Comparison of ENCODE assay signal across 24 cellular contexts in genomic region chr1:21572735-21573277, GRCh38.
DNase-seq lines count a peak whose midpoint lies in the region; ATAC-seq, FAIRE-seq and TF ChIP-seq lines count a peak whose summit lies in the region.
"Had no signal": no experiment of that assay in that cellular context is flagged by ENCODE, and none has a peak within 500 bp of the region (broad histone marks: within the 10 kb centered on the region; RNA-seq: fewer than 3 reads in every experiment).

No MANE protein-coding gene starts in this region.

- H2AK5ac ChIP-seq in neuronal stem cell (ENCODE audit: low read depth, low read length): peak overlapping the region; percentile 33

- TF ChIP-seq POLR2A in HepG2 (IDR thresholded peaks at IDR 0.05; ENCODE audit: insufficient read depth in 1 of 2, low read depth in 2 of 2, low read length in 2 of 2) (no peak), right lobe of liver (IDR thresholded peaks at IDR 0.05) (no peak)

- H3K4me3 ChIP-seq in HepG2 (replicated peaks in 1 of 3; ENCODE audit: insufficient read depth in 1 of 3, low read depth in 2 of 3, low read length in 3 of 3): no peak overlapping the region
- no peak overlapping the region for H3K4me3 ChIP-seq in right lobe of liver
- H3K4me3 ChIP-seq in neuronal stem cell (ENCODE audit: low read length in 2 of 2): no peak overlapping the region
- no peak overlapping the region for H3K4me3 ChIP-seq in CD8-positive, alpha-beta T cell (ENCODE audit: low read depth, low read length)
- H3K4me3 ChIP-seq in Caco-2 (ENCODE audit: low read depth, low read length): no peak overlapping the region
- H3K4me3 ChIP-seq: A549; BLaER1 treated with 17β-estradiol and CSF1 and Interleukin-3, amounts not matched to agents 10 nM and 100 nM; GM12878 had no signal

- H3K23ac ChIP-seq in neuronal stem cell (ENCODE audit: low read depth, low read length, poor library complexity): peak overlapping the region; percentile 75

- H3K9me3 Mint-ChIP-seq in chondrocyte (ENCODE audit: low read depth): peaks cover 4% of the 10 kb centered on the region
- H3K9me3 Mint-ChIP-seq in CD8-positive, alpha-beta T cell: no peaks in the 10 kb centered on the region
- H3K9me3 Mint-ChIP-seq in Caco-2 (ENCODE audit: unreplicated experiment): no peaks in the 10 kb centered on the region
- H3K9me3 Mint-ChIP-seq: CD4-positive, alpha-beta T cell; CD8-positive, alpha-beta memory T cell had no signal

- FAIRE-seq in HepG2 (lab: Jason Lieb, UNC): no peak
- FAIRE-seq: A549, D721Med, GM12878, GM12892, GM18507 had no signal

- H3K4me1 Mint-ChIP-seq in chondrocyte (ENCODE audit: low read depth) (peaks cover 21% of the 10 kb centered on the region), Caco-2 (ENCODE audit: low read depth, unreplicated experiment) (no peaks in the 10 kb centered on the region)
- no peaks in the 10 kb centered on the region for H3K4me1 Mint-ChIP-seq in CD8-positive, alpha-beta T cell (ENCODE audit: low read depth)
- H3K4me1 Mint-ChIP-seq: CD8-positive, alpha-beta memory T cell had no signal

- H2BK12ac ChIP-seq in neuronal stem cell (ENCODE audit: low read length): no peak overlapping the region

- H3K9me3 ChIP-seq in HepG2 (ENCODE audit: low read length) (no peaks in the 10 kb centered on the region), right lobe of liver (no peaks in the 10 kb centered on the region), neuronal stem cell (replicated peaks in 1 of 2; ENCODE audit: control insufficient read depth in 2 of 2, insufficient read depth in 1 of 2, low read depth in 1 of 2, low read length in 2 of 2) (peaks cover 0 to 2% of the 10 kb centered on the region in 2 donors), Caco-2 (no peaks in the 10 kb centered on the region)
- H3K9me3 ChIP-seq in CD8-positive, alpha-beta T cell (ENCODE audit: low read length): no peaks in the 10 kb centered on the region
- H3K9me3 ChIP-seq: A549 had no signal

- H2BK120ac ChIP-seq in neuronal stem cell (ENCODE audit: low read depth, low read length): no peak overlapping the region

- no peak for TF ChIP-seq RAD21 in HepG2 (CRISPR knock-in tag; IDR thresholded peaks at IDR 0.05)

- H3K79me1 ChIP-seq in neuronal stem cell (ENCODE audit: low read depth, low read length): no peaks in the 10 kb centered on the region

- BruUV-seq in HepG2 (replicated peaks; lab: Mats Ljungman, UMichigan): no TSS peak
- no TSS peak for BruUV-seq in Caco-2 (replicated peaks; lab: Mats Ljungman, UMichigan)

- 63% methylated on average over 10 of the region's 13 CpGs for WGBS in HepG2 (ENCODE audit: low lambda C conversion rate)
- 81% methylated on average over 9 of the region's 13 CpGs for WGBS in right lobe of liver (ENCODE audit: insufficient coverage, low coverage, low lambda C conversion rate, missing lambda C conversion rate)
- WGBS in neuronal stem cell (ENCODE audit: extremely low coverage in 2 of 2, insufficient read length in 2 of 2, insufficient replicate concordance in 1 of 2), 2 donors: no CpG with 5 or more reads among the region's 13 CpGs

- no peak overlapping the region for H3K9ac ChIP-seq in HepG2 (ENCODE audit: insufficient read depth, low read depth, low read length)
- no peak overlapping the region for H3K9ac ChIP-seq in neuronal stem cell (ENCODE audit: low read depth, low read length, poor library complexity)
- H3K9ac ChIP-seq: BLaER1 treated with 17β-estradiol and CSF1 and Interleukin-3, amounts not matched to agents 10 nM and 100 nM had no signal

- no peak overlapping the region for H3K4me2 ChIP-seq in HepG2 (ENCODE audit: low read depth, low read length)
- H3K4me2 ChIP-seq in neuronal stem cell (ENCODE audit: insufficient read depth, low read length, poor library complexity, severe bottlenecking): no peak overlapping the region
- H3K4me2 ChIP-seq: A549 had no signal

- no peak for ATAC-seq in HepG2
- no peak for ATAC-seq in right lobe of liver
- ATAC-seq in CD8-positive, alpha-beta T cell: no peak
- ATAC-seq: A549, GM12878 had no signal

- H3K27ac Mint-ChIP-seq in chondrocyte (ENCODE audit: unreplicated experiment) (no peak overlapping the region), Caco-2 (ENCODE audit: unreplicated experiment) (no peak overlapping the region)
- no peak overlapping the region for H3K27ac Mint-ChIP-seq in CD8-positive, alpha-beta T cell
- H3K27ac Mint-ChIP-seq: B cell; CD4-positive, alpha-beta T cell; CD8-positive, alpha-beta memory T cell had no signal

- TF ChIP-seq EP300 in HepG2 (IDR thresholded peaks at IDR 0.05; ENCODE audit: low read depth in 2 of 2, low read length in 2 of 2): no peak
- TF ChIP-seq EP300 in HepG2 (CRISPR knock-in tag; IDR thresholded peaks at IDR 0.05; ENCODE audit: borderline replicate concordance): no peak

- no peaks in the 10 kb centered on the region for H3K79me2 ChIP-seq in HepG2 (ENCODE audit: insufficient read depth, low read length)

- DNase-seq in HepG2 (ENCODE audit: low spot score) (no peak), right lobe of liver (no peak), chondrocyte (ENCODE audit: low spot score) (peak; percentile 56), neuronal stem cell (ENCODE audit: low spot score) (no peak), retina (peak; percentile 0), midbrain (lab: John Stamatoyannopoulos, UW) (no peak), Caco-2 (no peak)
- no peak for DNase-seq in CD8-positive, alpha-beta T cell
- DNase-seq: AML-193; Calu3; CD4-positive, alpha-beta T cell; CD8-positive, alpha-beta memory T cell; COR-L47; DMS79 treated with DMSO at 0.1 percent for 48 hours; GDM1 had no signal

- POLR2A ChIA-PET in HepG2 (lab: Yijun Ruan, JAX): no interaction called here
- POLR2A ChIA-PET in CD8-positive, alpha-beta T cell (lab: Charles Lee): no interaction called here
- POLR2A ChIA-PET in Caco-2 (lab: Charles Lee): no interaction called here

- peak overlapping the region; percentile 58 for H2BK5ac ChIP-seq in neuronal stem cell (ENCODE audit: low read length)

- H4K20me1 ChIP-seq in HepG2 (ENCODE audit: insufficient read depth, low read length): no peaks in the 10 kb centered on the region

- in situ Hi-C loops in HepG2 (cut with HindIII; ENCODE audit: extremely low pct_ligation_motif_present, low pct_unique_long_range_greater_than_20kb): loop anchor here (10.0 kb wide), 1 partner anchor 198 kb away; no protein-coding TSS in a partner anchor

- no peak for TF ChIP-seq CTCF in HepG2 (CRISPR knock-in tag; IDR thresholded peaks at IDR 0.05)
- TF ChIP-seq CTCF in right lobe of liver (IDR thresholded peaks at IDR 0.05): no peak
- TF ChIP-seq CTCF in chondrocyte (IDR thresholded peaks at IDR 0.05): no peak
- no peak for TF ChIP-seq CTCF in CD8-positive, alpha-beta T cell (IDR thresholded peaks at IDR 0.05)
- TF ChIP-seq CTCF in Caco-2 (IDR thresholded peaks at IDR 0.05; ENCODE audit: insufficient read depth in 1 of 2, low read depth in 1 of 2, low read length in 1 of 2, severe bottlenecking in 1 of 2, unreplicated experiment in 1 of 2): no peak

- no peaks in the 10 kb centered on the region for H3K36me3 ChIP-seq in HepG2 (replicated peaks in 1 of 2; ENCODE audit: control insufficient read depth in 1 of 2, insufficient read depth in 2 of 2, low read length in 2 of 2)
- H3K36me3 ChIP-seq in right lobe of liver: no peaks in the 10 kb centered on the region
- H3K36me3 ChIP-seq in neuronal stem cell (replicated peaks in 1 of 2; ENCODE audit: control insufficient read depth in 2 of 2, insufficient read depth in 2 of 2, low read length in 2 of 2): peaks cover 0 to 12% of the 10 kb centered on the region in 2 donors
- H3K36me3 ChIP-seq in CD8-positive, alpha-beta T cell (ENCODE audit: insufficient read depth, low read length): no peaks in the 10 kb centered on the region
- H3K36me3 ChIP-seq in Caco-2 (ENCODE audit: control insufficient read depth, insufficient read depth, low read length): no peaks in the 10 kb centered on the region
- H3K36me3 ChIP-seq: BLaER1 treated with 17β-estradiol and CSF1 and Interleukin-3, amounts not matched to agents 10 nM and 100 nM had no signal

- intact Hi-C loops in HepG2 (cut with micrococcal nuclease; ENCODE audit: unreplicated experiment) (loop anchor here (5.0 kb wide), 1 partner anchor 196 kb away; no protein-coding TSS in a partner anchor), right lobe of liver (cut with DNase I) (loop anchor here (5.0 to 10.0 kb wide), 2 partner anchors 58 to 61 kb away; no protein-coding TSS in a partner anchor), Caco-2 (cut with micrococcal nuclease; ENCODE audit: unreplicated experiment) (no loop called here)
- intact Hi-C loops in CD8-positive, alpha-beta T cell (cut with DNase I, micrococcal nuclease): no loop called here

- H3K27ac ChIP-seq in HepG2 (ENCODE audit: extremely low read length, insufficient read depth, low read length) (no peak overlapping the region), right lobe of liver (no peak overlapping the region), neuronal stem cell (replicated peaks; ENCODE audit: low read length) (no peak overlapping the region)
- H3K27ac ChIP-seq in CD8-positive, alpha-beta T cell (ENCODE audit: low read depth, low read length): no peak overlapping the region
- H3K27ac ChIP-seq: 22Rv1; A549; BLaER1 treated with 17β-estradiol and CSF1 and Interleukin-3, amounts not matched to agents 10 nM and 100 nM; C4-2B had no signal

- H3K14ac ChIP-seq in neuronal stem cell (ENCODE audit: low read length): no peak overlapping the region

- no peaks in the 10 kb centered on the region for H3K36me3 Mint-ChIP-seq in chondrocyte (ENCODE audit: low read depth)
- H3K36me3 Mint-ChIP-seq in CD8-positive, alpha-beta T cell: no peaks in the 10 kb centered on the region
- H3K36me3 Mint-ChIP-seq in Caco-2 (ENCODE audit: insufficient read depth, unreplicated experiment): no peaks in the 10 kb centered on the region
- H3K36me3 Mint-ChIP-seq: CD8-positive, alpha-beta memory T cell had no signal

- H3K4me1 ChIP-seq in HepG2 (ENCODE audit: insufficient read depth, low read length) (peaks cover 17% of the 10 kb centered on the region), right lobe of liver (peaks cover 0 to 21% (median 10%) of the 10 kb centered on the region in 4 donors), neuronal stem cell (ENCODE audit: control insufficient read depth in 2 of 2, insufficient read depth in 1 of 2, low read depth in 1 of 2, low read length in 2 of 2) (peaks cover 21 to 22% of the 10 kb centered on the region in 2 donors), Caco-2 (no peaks in the 10 kb centered on the region)
- no peaks in the 10 kb centered on the region for H3K4me1 ChIP-seq in CD8-positive, alpha-beta T cell (ENCODE audit: insufficient read depth, low read length)
- H3K4me1 ChIP-seq: A549 had no signal

- peak overlapping the region; percentile 79 for H3K4ac ChIP-seq in neuronal stem cell (ENCODE audit: low read length)

- H2AFZ ChIP-seq in HepG2 (ENCODE audit: low read length) (no peak overlapping the region), neuronal stem cell (ENCODE audit: low read length) (no peak overlapping the region)

- H3K27me3 Mint-ChIP-seq in chondrocyte (ENCODE audit: low read depth): no peaks in the 10 kb centered on the region
- peaks cover 17% of the 10 kb centered on the region for H3K27me3 Mint-ChIP-seq in CD8-positive, alpha-beta T cell (ENCODE audit: low read depth)
- no peaks in the 10 kb centered on the region for H3K27me3 Mint-ChIP-seq in Caco-2 (ENCODE audit: insufficient read depth, unreplicated experiment)

- H2BK15ac ChIP-seq in neuronal stem cell (ENCODE audit: low read length): no peak overlapping the region

- CTCF ChIA-PET in HepG2 (lab: Yijun Ruan, JAX; ENCODE audit: low intra/inter-chr PET ratio, low total read pairs) (no interaction called here), Caco-2 (lab: Charles Lee) (interaction anchor here (2.2 kb wide), 1 partner anchor 202 kb away, joined by 6 read pairs; no protein-coding TSS in a partner anchor)
- CTCF ChIA-PET in CD8-positive, alpha-beta T cell (lab: Charles Lee): interaction anchor here (0.6 to 0.9 kb wide), 2 partner anchors 13 to 20 kb away, joined by 3 read pairs; no protein-coding TSS in a partner anchor

- H4K91ac ChIP-seq in neuronal stem cell (ENCODE audit: low read depth, low read length, poor library complexity): peak overlapping the region; percentile 54

- peaks cover 4 to 46% of the 10 kb centered on the region in 2 experiments for H3K27me3 ChIP-seq in HepG2 (ENCODE audit: control insufficient read depth in 1 of 2, insufficient read depth in 2 of 2, low read length in 2 of 2)
- H3K27me3 ChIP-seq in right lobe of liver: no peaks in the 10 kb centered on the region
- peaks cover 0 to 3% (median 0%) of the 10 kb centered on the region in 3 experiments for H3K27me3 ChIP-seq in neuronal stem cell (ENCODE audit: control insufficient read depth in 3 of 3, insufficient read depth in 3 of 3, low read depth in 1 of 3, low read length in 3 of 3)
- H3K27me3 ChIP-seq in CD8-positive, alpha-beta T cell (ENCODE audit: insufficient read depth, low read length): no peaks in the 10 kb centered on the region
- no peaks in the 10 kb centered on the region for H3K27me3 ChIP-seq in Caco-2 (replicated peaks; ENCODE audit: control insufficient read depth, insufficient read depth, low read length)

- H3K18ac ChIP-seq in neuronal stem cell (ENCODE audit: low read length): peak overlapping the region; percentile 28

- no peak overlapping the region for H4K8ac ChIP-seq in neuronal stem cell (ENCODE audit: low read depth, low read length)

- no peak overlapping the region for H3K4me3 Mint-ChIP-seq in chondrocyte (ENCODE audit: unreplicated experiment)
- no peak overlapping the region for H3K4me3 Mint-ChIP-seq in CD8-positive, alpha-beta T cell
- H3K4me3 Mint-ChIP-seq in Caco-2 (ENCODE audit: unreplicated experiment): no peak overlapping the region
- H3K4me3 Mint-ChIP-seq: B cell; CD4-positive, alpha-beta T cell; CD8-positive, alpha-beta memory T cell had no signal

Comparison
In these comparisons a context has a peak if more than half of its experiments do, and no peak if none do; other contexts are left out.
1. DNase-seq: peak in chondrocyte (single experiment) and retina (single experiment); none in HepG2 (single experiment), right lobe of liver (0 of 3), neuronal stem cell (single experiment), CD8-positive, alpha-beta T cell (0 of 7), midbrain (single experiment) and Caco-2 (0 of 2).
2. intact Hi-C loops: an anchor here in HepG2 (5.0 kb wide) and right lobe of liver (5.0 to 10.0 kb wide); none called in CD8-positive, alpha-beta T cell and Caco-2.